Comparison of ENCODE assay signal across 1 cellular context in the genomic region with DNA sequence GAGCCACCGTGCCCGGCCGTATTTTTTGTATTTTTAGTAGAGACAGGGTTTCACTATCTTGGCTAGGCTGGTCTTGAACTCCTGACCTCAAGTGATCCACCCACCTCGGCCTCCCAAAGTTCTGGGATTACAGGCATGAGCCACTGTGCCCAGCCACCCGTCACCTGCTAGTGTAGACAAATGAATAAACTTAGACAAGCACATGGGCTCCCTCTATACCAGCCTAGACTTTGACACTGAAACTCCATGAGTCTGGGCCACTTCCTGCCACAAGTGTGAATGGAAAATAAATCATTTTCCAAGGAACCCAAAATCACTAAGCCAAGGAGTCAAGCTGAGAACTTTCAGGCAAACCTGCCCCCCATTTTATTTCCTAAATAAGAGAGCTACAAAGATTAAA.
TF ChIP-seq lines count a peak whose summit lies in the region.

No MANE protein-coding gene starts in this region.

TF ChIP-seq in H1, 55 proteins besides CTCF, POLR2A, EP300 and RAD21:
- TF ChIP-seq SIN3A (conservative IDR thresholded peaks at IDR 0.05 in 1 of 2, IDR thresholded peaks at IDR 0.05 in 1 of 2; ENCODE audit: low read depth in 1 of 2, low read length in 2 of 2) (no peak), SRF (IDR thresholded peaks at IDR 0.05; ENCODE audit: low read depth, low read length) (no peak), SIX5 (IDR thresholded peaks at IDR 0.05; ENCODE audit: low read depth, low read length) (no peak), KDM5A (IDR thresholded peaks at IDR 0.05; ENCODE audit: low read length) (no peak), SP2 (IDR thresholded peaks at IDR 0.05; ENCODE audit: low read length) (no peak), RNF2 (IDR thresholded peaks at IDR 0.05; ENCODE audit: borderline replicate concordance, low read depth, low read length, missing control alignments, poor library complexity, severe bottlenecking) (no peak), GTF2F1 (IDR thresholded peaks at IDR 0.05; ENCODE audit: borderline replicate concordance, low read depth, low read length) (no peak), EGR1 (IDR thresholded peaks at IDR 0.05; ENCODE audit: borderline replicate concordance, low read depth, low read length) (no peak), RFX5 (IDR thresholded peaks at IDR 0.05; ENCODE audit: borderline replicate concordance, low read depth, low read length) (no peak), JUND (IDR thresholded peaks at IDR 0.05; ENCODE audit: low read length) (no peak), SP1 (IDR thresholded peaks at IDR 0.05; ENCODE audit: low read depth, low read length) (no peak), RBBP5 (IDR thresholded peaks at IDR 0.05; ENCODE audit: borderline replicate concordance, low read depth, low read length) (no peak), GABPA (IDR thresholded peaks at IDR 0.05; ENCODE audit: borderline replicate concordance, insufficient read depth, low read length) (no peak)
- TF ChIP-seq, protein P1, sequence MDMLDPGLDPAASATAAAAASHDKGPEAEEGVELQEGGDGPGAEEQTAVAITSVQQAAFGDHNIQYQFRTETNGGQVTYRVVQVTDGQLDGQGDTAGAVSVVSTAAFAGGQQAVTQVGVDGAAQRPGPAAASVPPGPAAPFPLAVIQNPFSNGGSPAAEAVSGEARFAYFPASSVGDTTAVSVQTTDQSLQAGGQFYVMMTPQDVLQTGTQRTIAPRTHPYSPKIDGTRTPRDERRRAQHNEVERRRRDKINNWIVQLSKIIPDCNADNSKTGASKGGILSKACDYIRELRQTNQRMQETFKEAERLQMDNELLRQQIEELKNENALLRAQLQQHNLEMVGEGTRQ (IDR thresholded peaks at IDR 0.05; ENCODE audit: low read length): no peak
- TF ChIP-seq, protein P2, sequence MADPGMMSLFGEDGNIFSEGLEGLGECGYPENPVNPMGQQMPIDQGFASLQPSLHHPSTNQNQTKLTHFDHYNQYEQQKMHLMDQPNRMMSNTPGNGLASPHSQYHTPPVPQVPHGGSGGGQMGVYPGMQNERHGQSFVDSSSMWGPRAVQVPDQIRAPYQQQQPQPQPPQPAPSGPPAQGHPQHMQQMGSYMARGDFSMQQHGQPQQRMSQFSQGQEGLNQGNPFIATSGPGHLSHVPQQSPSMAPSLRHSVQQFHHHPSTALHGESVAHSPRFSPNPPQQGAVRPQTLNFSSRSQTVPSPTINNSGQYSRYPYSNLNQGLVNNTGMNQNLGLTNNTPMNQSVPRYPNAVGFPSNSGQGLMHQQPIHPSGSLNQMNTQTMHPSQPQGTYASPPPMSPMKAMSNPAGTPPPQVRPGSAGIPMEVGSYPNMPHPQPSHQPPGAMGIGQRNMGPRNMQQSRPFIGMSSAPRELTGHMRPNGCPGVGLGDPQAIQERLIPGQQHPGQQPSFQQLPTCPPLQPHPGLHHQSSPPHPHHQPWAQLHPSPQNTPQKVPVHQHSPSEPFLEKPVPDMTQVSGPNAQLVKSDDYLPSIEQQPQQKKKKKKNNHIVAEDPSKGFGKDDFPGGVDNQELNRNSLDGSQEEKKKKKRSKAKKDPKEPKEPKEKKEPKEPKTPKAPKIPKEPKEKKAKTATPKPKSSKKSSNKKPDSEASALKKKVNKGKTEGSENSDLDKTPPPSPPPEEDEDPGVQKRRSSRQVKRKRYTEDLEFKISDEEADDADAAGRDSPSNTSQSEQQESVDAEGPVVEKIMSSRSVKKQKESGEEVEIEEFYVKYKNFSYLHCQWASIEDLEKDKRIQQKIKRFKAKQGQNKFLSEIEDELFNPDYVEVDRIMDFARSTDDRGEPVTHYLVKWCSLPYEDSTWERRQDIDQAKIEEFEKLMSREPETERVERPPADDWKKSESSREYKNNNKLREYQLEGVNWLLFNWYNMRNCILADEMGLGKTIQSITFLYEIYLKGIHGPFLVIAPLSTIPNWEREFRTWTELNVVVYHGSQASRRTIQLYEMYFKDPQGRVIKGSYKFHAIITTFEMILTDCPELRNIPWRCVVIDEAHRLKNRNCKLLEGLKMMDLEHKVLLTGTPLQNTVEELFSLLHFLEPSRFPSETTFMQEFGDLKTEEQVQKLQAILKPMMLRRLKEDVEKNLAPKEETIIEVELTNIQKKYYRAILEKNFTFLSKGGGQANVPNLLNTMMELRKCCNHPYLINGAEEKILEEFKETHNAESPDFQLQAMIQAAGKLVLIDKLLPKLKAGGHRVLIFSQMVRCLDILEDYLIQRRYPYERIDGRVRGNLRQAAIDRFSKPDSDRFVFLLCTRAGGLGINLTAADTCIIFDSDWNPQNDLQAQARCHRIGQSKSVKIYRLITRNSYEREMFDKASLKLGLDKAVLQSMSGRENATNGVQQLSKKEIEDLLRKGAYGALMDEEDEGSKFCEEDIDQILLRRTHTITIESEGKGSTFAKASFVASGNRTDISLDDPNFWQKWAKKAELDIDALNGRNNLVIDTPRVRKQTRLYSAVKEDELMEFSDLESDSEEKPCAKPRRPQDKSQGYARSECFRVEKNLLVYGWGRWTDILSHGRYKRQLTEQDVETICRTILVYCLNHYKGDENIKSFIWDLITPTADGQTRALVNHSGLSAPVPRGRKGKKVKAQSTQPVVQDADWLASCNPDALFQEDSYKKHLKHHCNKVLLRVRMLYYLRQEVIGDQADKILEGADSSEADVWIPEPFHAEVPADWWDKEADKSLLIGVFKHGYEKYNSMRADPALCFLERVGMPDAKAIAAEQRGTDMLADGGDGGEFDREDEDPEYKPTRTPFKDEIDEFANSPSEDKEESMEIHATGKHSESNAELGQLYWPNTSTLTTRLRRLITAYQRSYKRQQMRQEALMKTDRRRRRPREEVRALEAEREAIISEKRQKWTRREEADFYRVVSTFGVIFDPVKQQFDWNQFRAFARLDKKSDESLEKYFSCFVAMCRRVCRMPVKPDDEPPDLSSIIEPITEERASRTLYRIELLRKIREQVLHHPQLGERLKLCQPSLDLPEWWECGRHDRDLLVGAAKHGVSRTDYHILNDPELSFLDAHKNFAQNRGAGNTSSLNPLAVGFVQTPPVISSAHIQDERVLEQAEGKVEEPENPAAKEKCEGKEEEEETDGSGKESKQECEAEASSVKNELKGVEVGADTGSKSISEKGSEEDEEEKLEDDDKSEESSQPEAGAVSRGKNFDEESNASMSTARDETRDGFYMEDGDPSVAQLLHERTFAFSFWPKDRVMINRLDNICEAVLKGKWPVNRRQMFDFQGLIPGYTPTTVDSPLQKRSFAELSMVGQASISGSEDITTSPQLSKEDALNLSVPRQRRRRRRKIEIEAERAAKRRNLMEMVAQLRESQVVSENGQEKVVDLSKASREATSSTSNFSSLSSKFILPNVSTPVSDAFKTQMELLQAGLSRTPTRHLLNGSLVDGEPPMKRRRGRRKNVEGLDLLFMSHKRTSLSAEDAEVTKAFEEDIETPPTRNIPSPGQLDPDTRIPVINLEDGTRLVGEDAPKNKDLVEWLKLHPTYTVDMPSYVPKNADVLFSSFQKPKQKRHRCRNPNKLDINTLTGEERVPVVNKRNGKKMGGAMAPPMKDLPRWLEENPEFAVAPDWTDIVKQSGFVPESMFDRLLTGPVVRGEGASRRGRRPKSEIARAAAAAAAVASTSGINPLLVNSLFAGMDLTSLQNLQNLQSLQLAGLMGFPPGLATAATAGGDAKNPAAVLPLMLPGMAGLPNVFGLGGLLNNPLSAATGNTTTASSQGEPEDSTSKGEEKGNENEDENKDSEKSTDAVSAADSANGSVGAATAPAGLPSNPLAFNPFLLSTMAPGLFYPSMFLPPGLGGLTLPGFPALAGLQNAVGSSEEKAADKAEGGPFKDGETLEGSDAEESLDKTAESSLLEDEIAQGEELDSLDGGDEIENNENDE (IDR thresholded peaks at IDR 0.05; ENCODE audit: insufficient replicate concordance, low read length): no peak
